ENCODE assay signal across 22 cellular contexts in the genomic region with DNA sequence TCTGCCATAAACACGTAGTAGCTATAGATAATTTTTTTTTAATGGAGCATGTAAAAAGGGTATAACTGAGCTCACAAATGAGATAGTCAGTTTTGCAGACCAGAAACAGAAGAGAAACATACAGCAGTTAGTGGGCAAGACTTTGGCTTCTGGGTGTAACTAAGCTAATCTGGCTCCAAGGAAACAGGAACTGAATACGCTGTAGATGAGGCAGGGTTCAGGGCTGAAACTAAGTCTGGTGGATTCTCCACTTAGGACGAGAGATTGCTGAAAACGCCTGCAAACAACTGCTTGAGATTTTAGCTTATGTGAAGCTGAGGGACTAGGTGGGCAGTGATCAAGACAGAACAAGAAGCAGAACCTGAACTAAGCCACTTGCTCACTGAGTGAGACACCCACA.
DNase-seq lines count a peak whose midpoint lies in the region; ATAC-seq lines count a peak whose summit lies in the region.
"Had no signal": no experiment of that assay in that cellular context is flagged by ENCODE, and none has a peak within 500 bp of the region (broad histone marks: within the 10 kb centered on the region; RNA-seq: fewer than 3 reads in every experiment).

No MANE protein-coding gene starts in this region.

- intact Hi-C loops in dendritic cell treated with granulocyte-macrophage colony-stimulating factor and Interleukin-4, amounts not matched to agents 40 ng/mL and 50 ng/mL, for 4 days (cut with micrococcal nuclease): no loop called here

- peak; percentile 10 for DNase-seq in activated CD8-positive, alpha-beta memory T cell treated with anti-CD3 and anti-CD28 coated beads, Interleukin-2, amount 50 U/mL, for 48 hours
- no peak for DNase-seq in activated CD8-positive, alpha-beta memory T cell treated with anti-CD3 and anti-CD28 coated beads for 24 hours
- peak; percentile 10 for DNase-seq in NOMO-1 treated with dmso at 0.1 percent for 144 hours (lab: John Stamatoyannopoulos, UW; ENCODE audit: unreplicated experiment)
- no peak for DNase-seq in SJCRH30
- DNase-seq: 8988T; AML-193; C1 segment of cervical spinal cord; Calu3; CD8-positive, alpha-beta memory T cell; DMS153; MM.1S; NCI-H1694; NCI-H2081 treated with DMSO at 0.1 percent for 48 hours; NCI-H2171 treated with DMSO at 0.1 percent for 48 hours; NCI-H526 had no signal

- no peak overlapping the region for H3K27ac ChIP-seq in SJCRH30
- H3K27ac ChIP-seq: SJSA1 had no signal

- H3K4me3 Mint-ChIP-seq in dendritic cell treated with granulocyte-macrophage colony-stimulating factor and Interleukin-4, amounts not matched to agents 40 ng/mL and 50 ng/mL, for 4 days: peak overlapping the region; percentile 43
- no peak overlapping the region for H3K4me3 Mint-ChIP-seq in stimulated activated memory B cell treated with anti-CD40 and anti-IgM and Interleukin-4, amounts not matched to agents 10 μg/mL and 1 μg/mL and 100 μg/mL, for 72 hours
- H3K4me3 Mint-ChIP-seq: CD8-positive, alpha-beta memory T cell had no signal

- H3K4me1 ChIP-seq in SJCRH30: peaks cover 3% of the 10 kb centered on the region; the same call in 1 of the 2 replicates
- H3K4me1 ChIP-seq: SJSA1 had no signal

- peaks cover 10% of the 10 kb centered on the region for H3K9me3 Mint-ChIP-seq in dendritic cell treated with granulocyte-macrophage colony-stimulating factor and Interleukin-4, amounts not matched to agents 40 ng/mL and 50 ng/mL, for 4 days
- H3K9me3 Mint-ChIP-seq in stimulated activated memory B cell treated with anti-CD40 and anti-IgM and Interleukin-4, amounts not matched to agents 10 μg/mL and 1 μg/mL and 100 μg/mL, for 72 hours: peaks cover 6% of the 10 kb centered on the region

- no peaks in the 10 kb centered on the region for H3K27me3 Mint-ChIP-seq in dendritic cell treated with granulocyte-macrophage colony-stimulating factor and Interleukin-4, amounts not matched to agents 40 ng/mL and 50 ng/mL, for 4 days
- H3K27me3 Mint-ChIP-seq in stimulated activated memory B cell treated with anti-CD40 and anti-IgM and Interleukin-4, amounts not matched to agents 10 μg/mL and 1 μg/mL and 100 μg/mL, for 72 hours: peaks cover 21% of the 10 kb centered on the region

- no peaks in the 10 kb centered on the region for H3K36me3 ChIP-seq in SJCRH30
- H3K36me3 ChIP-seq: SJSA1 had no signal

- peaks cover 41% of the 10 kb centered on the region for H3K4me1 Mint-ChIP-seq in dendritic cell treated with granulocyte-macrophage colony-stimulating factor and Interleukin-4, amounts not matched to agents 40 ng/mL and 50 ng/mL, for 4 days (ENCODE audit: low read depth)
- no peaks in the 10 kb centered on the region for H3K4me1 Mint-ChIP-seq in stimulated activated memory B cell treated with anti-CD40 and anti-IgM and Interleukin-4, amounts not matched to agents 10 μg/mL and 1 μg/mL and 100 μg/mL, for 72 hours
- H3K4me1 Mint-ChIP-seq: CD8-positive, alpha-beta memory T cell had no signal

- H3K36me3 Mint-ChIP-seq in dendritic cell treated with granulocyte-macrophage colony-stimulating factor and Interleukin-4, amounts not matched to agents 40 ng/mL and 50 ng/mL, for 4 days (ENCODE audit: low read depth): no peaks in the 10 kb centered on the region
- no peaks in the 10 kb centered on the region for H3K36me3 Mint-ChIP-seq in stimulated activated memory B cell treated with anti-CD40 and anti-IgM and Interleukin-4, amounts not matched to agents 10 μg/mL and 1 μg/mL and 100 μg/mL, for 72 hours

- H3K27me3 ChIP-seq in SJCRH30: no peaks in the 10 kb centered on the region
- H3K27me3 ChIP-seq: SJSA1 had no signal

- no peak overlapping the region for H3K4me3 ChIP-seq in SJCRH30
- H3K4me3 ChIP-seq: K562, SJSA1 had no signal

- H3K9me3 ChIP-seq in SJCRH30 (replicated peaks): peaks cover 12% of the 10 kb centered on the region
- H3K9me3 ChIP-seq: SJSA1 had no signal

- peak overlapping the region; percentile 79 for H3K27ac Mint-ChIP-seq in dendritic cell treated with granulocyte-macrophage colony-stimulating factor and Interleukin-4, amounts not matched to agents 40 ng/mL and 50 ng/mL, for 4 days
- H3K27ac Mint-ChIP-seq in stimulated activated memory B cell treated with anti-CD40 and anti-IgM and Interleukin-4, amounts not matched to agents 10 μg/mL and 1 μg/mL and 100 μg/mL, for 72 hours: no peak overlapping the region
- H3K27ac Mint-ChIP-seq: CD8-positive, alpha-beta memory T cell had no signal

- ATAC-seq in HG03196 (IDR thresholded peaks at IDR 0.05; ENCODE audit: unreplicated experiment): no peak
- no peak for ATAC-seq in stimulated activated memory B cell treated with anti-CD40 and anti-IgM and Interleukin-4, amounts not matched to agents 10 μg/mL and 1 μg/mL and 100 μg/mL, for 72 hours
- ATAC-seq: HCT116, K562, Panc1 had no signal

Comparison
In these comparisons a context has a peak if more than half of its experiments do, and no peak if none do; other contexts are left out.
1. DNase-seq: peak in activated CD8-positive, alpha-beta memory T cell treated with anti-CD3 and anti-CD28 coated beads, Interleukin-2, amount 50 U/mL, for 48 hours (single experiment) and NOMO-1 treated with dmso at 0.1 percent for 144 hours (single experiment); none in activated CD8-positive, alpha-beta memory T cell treated with anti-CD3 and anti-CD28 coated beads for 24 hours (single experiment) and SJCRH30 (0 of 2).